ENCODE assay signal across 8 cellular contexts in the genomic region with DNA sequence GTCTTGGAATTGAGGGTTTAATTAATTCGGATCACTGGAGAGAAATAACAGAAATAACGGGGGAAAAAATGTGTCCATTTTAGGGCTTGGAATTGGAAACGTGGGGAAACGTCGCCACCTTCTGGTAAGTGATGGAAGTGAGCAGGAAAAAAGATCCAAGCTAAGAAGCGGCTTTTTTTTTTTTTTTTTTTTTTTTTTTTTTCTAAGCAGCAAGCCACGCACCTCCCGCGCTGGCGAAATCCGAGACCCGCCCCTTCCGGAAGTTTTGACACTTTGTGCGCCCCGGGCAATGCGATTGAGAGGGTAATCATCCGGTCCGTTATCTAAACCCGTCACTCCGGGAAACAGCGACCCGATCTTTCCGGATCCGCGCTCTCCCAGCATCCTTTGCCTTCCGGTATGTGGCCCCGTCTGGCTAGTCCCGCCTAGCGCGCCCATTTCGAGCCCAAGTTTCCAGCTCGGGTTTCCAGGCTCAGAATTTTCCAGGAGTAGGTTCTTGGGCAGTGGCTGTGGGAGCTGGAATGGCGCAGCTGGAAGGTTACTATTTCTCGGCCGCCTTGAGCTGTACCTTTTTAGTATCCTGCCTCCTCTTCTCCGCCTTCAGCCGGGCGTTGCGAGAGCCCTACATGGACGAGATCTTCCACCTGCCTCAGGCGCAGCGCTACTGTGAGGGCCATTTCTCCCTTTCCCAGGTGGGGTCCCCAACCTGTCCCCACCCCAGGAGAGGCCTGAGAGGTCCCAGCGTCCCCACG. TPM values are rescaled to one million over a fixed set of nuclear protein-coding genes. Genes with fewer than 3 reads are reported as not detected.
DNase-seq lines count a peak whose midpoint lies in the region; ATAC-seq, FAIRE-seq and TF ChIP-seq lines count a peak whose summit lies in the region.

A gene with protein sequence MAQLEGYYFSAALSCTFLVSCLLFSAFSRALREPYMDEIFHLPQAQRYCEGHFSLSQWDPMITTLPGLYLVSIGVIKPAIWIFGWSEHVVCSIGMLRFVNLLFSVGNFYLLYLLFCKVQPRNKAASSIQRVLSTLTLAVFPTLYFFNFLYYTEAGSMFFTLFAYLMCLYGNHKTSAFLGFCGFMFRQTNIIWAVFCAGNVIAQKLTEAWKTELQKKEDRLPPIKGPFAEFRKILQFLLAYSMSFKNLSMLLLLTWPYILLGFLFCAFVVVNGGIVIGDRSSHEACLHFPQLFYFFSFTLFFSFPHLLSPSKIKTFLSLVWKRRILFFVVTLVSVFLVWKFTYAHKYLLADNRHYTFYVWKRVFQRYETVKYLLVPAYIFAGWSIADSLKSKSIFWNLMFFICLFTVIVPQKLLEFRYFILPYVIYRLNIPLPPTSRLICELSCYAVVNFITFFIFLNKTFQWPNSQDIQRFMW (plus strand): TSS at position 418 of the 752 bp plus-strand sequence. CDS start 104 bp downstream, at position 522.

- no peak within 1 kb of the TSS for H2BK120ac ChIP-seq in H9 (ENCODE audit: low read depth, low read length, poor library complexity, severe bottlenecking)

- peaks cover 4% of the 10 kb centered on the region for H3K23me2 ChIP-seq in H9 (ENCODE audit: insufficient read length, low read depth, low read length, poor library complexity, severe bottlenecking)

- H3K4me1 Mint-ChIP-seq in H9 (peaks cover 6 to 10% of the 10 kb centered on the region in 2 experiments), nephron progenitor cell (peaks cover 30% of the 10 kb centered on the region)
- H3K4me1 Mint-ChIP-seq in stimulated activated naive CD8-positive, alpha-beta T cell treated with anti-CD3 and anti-CD28 coated beads, Interleukin-15, amount 100 ng/mL, for 72 hours = peaks cover 16% of the 10 kb centered on the region

- no peak within 1 kb of the TSS for H2BK20ac ChIP-seq in H9 (ENCODE audit: low read depth, low read length, poor library complexity, severe bottlenecking)

- peak within 1 kb of the TSS; percentile 74 for H3K4me3 ChIP-seq in MG63

- H3K56ac ChIP-seq in H9 (ENCODE audit: insufficient read length, low read depth, low read length) = no peak within 1 kb of the TSS

- H3K14ac ChIP-seq in H9 (ENCODE audit: insufficient read depth, low read length) = peak within 1 kb of the TSS; percentile 59; the same call in 1 of the 2 replicates

- FAIRE-seq in G401.6 (lab: Jason Lieb, UNC) = peak; percentile 98

- H3K4me3 Mint-ChIP-seq in H9 (peak within 1 kb of the TSS; percentile 92 to 94), nephron progenitor cell (peak within 1 kb of the TSS; percentile 96)
- H3K4me3 Mint-ChIP-seq in stimulated activated naive CD8-positive, alpha-beta T cell treated with anti-CD3 and anti-CD28 coated beads, Interleukin-15, amount 100 ng/mL, for 72 hours = peak within 1 kb of the TSS; percentile 95 to 97

- no CpG with 5 or more reads among the region's 44 CpGs for WGBS in H9 (ENCODE audit: extremely low coverage, insufficient read length, low lambda C conversion rate)

- H2BK5ac ChIP-seq in H9 (ENCODE audit: insufficient read length, low read length) = no peak within 1 kb of the TSS

- TF ChIP-seq CTCF in H9 (conservative IDR thresholded peaks at IDR 0.05) (peak; percentile 77), nephron progenitor cell (IDR thresholded peaks at IDR 0.05) (peak; percentile 64)

- H2BK15ac ChIP-seq in H9 (ENCODE audit: low read depth, low read length) = no peak within 1 kb of the TSS

- peak; percentile 97 for DNase-seq in H9
- DNase-seq in MG63 = peak; percentile 96
- DNase-seq in SHP77 treated with DMSO at 0.1 percent for 48 hours (lab: John Stamatoyannopoulos, UW) = peak; percentile 90
- peak; percentile 99 for DNase-seq in activated effector memory CD4-positive, alpha-beta T cell treated with anti-CD3 and anti-CD28 coated beads, Interleukin-2, amount 50 U/mL, for 16 hours
- peak; percentile 94 for DNase-seq in fibroblast of the conjunctiva (ENCODE audit: low read depth)
- peak; percentile 89 for DNase-seq in nephron progenitor cell
- DNase-seq in stimulated activated naive CD8-positive, alpha-beta T cell treated with anti-CD3 and anti-CD28 coated beads, Interleukin-15, amount 100 ng/mL, for 72 hours = peak; percentile 90 to 96

- H3K9me3 ChIP-seq in H9 (ENCODE audit: control insufficient read depth, low read depth, low read length) (no peaks in the 10 kb centered on the region), MG63 (no peaks in the 10 kb centered on the region)

- no peaks in the 10 kb centered on the region for H3K36me3 ChIP-seq in MG63

- no peaks in the 10 kb centered on the region for H3K79me1 ChIP-seq in H9 (ENCODE audit: insufficient read depth, low read depth, low read length, poor library complexity, severe bottlenecking)

- H3K18ac ChIP-seq in H9 (ENCODE audit: insufficient read length, low read depth, low read length) = peak within 1 kb of the TSS; percentile 3

- H3K9ac ChIP-seq in H9 (ENCODE audit: extremely low read depth, insufficient read length, low read length) = peak within 1 kb of the TSS; percentile 50

- peak within 1 kb of the TSS; percentile 62 for H2AFZ ChIP-seq in H9 (ENCODE audit: low read length)

- H3K36me3 Mint-ChIP-seq in H9 (ENCODE audit: insufficient read depth in 1 of 3, low read depth in 3 of 3) (peaks cover 0 to 11% (median 0%) of the 10 kb centered on the region in 3 experiments; a peak in 4 of 7 replicates), nephron progenitor cell (ENCODE audit: low read depth) (peaks cover 13% of the 10 kb centered on the region)

- H3K4me2 ChIP-seq in H9 (ENCODE audit: insufficient read depth, insufficient read length, low read length) = peak within 1 kb of the TSS; percentile 90

- no peak within 1 kb of the TSS for H2AK5ac ChIP-seq in H9 (ENCODE audit: insufficient read length, low read length)

- H2BK12ac ChIP-seq in H9 (ENCODE audit: insufficient read length, low read depth, low read length) = no peak within 1 kb of the TSS

- no peaks in the 10 kb centered on the region for H4K20me1 ChIP-seq in H9 (ENCODE audit: control insufficient read depth, insufficient read depth, insufficient read length)

- H3K27me3 Mint-ChIP-seq in H9 (ENCODE audit: low read depth) (no peaks in the 10 kb centered on the region; the same call in 1 of the 2 replicates), nephron progenitor cell (ENCODE audit: low read depth, poor library complexity) (peaks cover 10% of the 10 kb centered on the region)
- H3K27me3 Mint-ChIP-seq in stimulated activated naive CD8-positive, alpha-beta T cell treated with anti-CD3 and anti-CD28 coated beads, Interleukin-15, amount 100 ng/mL, for 72 hours = no peaks in the 10 kb centered on the region

- H3K27ac Mint-ChIP-seq in H9 = peak within 1 kb of the TSS; percentile 86 to 98 (median 97)
- H3K27ac Mint-ChIP-seq in nephron progenitor cell = peak within 1 kb of the TSS; percentile 97
- peak within 1 kb of the TSS; percentile 97 to 99 for H3K27ac Mint-ChIP-seq in stimulated activated naive CD8-positive, alpha-beta T cell treated with anti-CD3 and anti-CD28 coated beads, Interleukin-15, amount 100 ng/mL, for 72 hours

- no peaks in the 10 kb centered on the region; a peak in 1 of 5 replicates for H3K9me3 Mint-ChIP-seq in H9
- H3K9me3 Mint-ChIP-seq in nephron progenitor cell = no peaks in the 10 kb centered on the region
- H3K9me3 Mint-ChIP-seq in stimulated activated naive CD8-positive, alpha-beta T cell treated with anti-CD3 and anti-CD28 coated beads, Interleukin-15, amount 100 ng/mL, for 72 hours = no peaks in the 10 kb centered on the region

- H3K23ac ChIP-seq in H9 (ENCODE audit: insufficient read length, low read depth, low read length) = no peak within 1 kb of the TSS

- no peak within 1 kb of the TSS for H4K5ac ChIP-seq in H9 (ENCODE audit: insufficient read length, low read depth, low read length)

- H3K27ac ChIP-seq in H9 (ENCODE audit: insufficient read length, low read depth, low read length) = no peak within 1 kb of the TSS

- H4K8ac ChIP-seq in H9 (replicated peaks; ENCODE audit: insufficient read length, low read depth, low read length) = no peak within 1 kb of the TSS

- H3K27me3 ChIP-seq in H9 (ENCODE audit: insufficient read depth, low read length) = no peaks in the 10 kb centered on the region
- H3K27me3 ChIP-seq in MG63 = no peaks in the 10 kb centered on the region

- H3K4me1 ChIP-seq in H9 (ENCODE audit: insufficient read depth, low read length) = no peaks in the 10 kb centered on the region

- H3K79me2 ChIP-seq in H9 (ENCODE audit: insufficient read depth, low read length) = no peaks in the 10 kb centered on the region

- H3T11ph ChIP-seq in H9 (ENCODE audit: low read length) = no peak within 1 kb of the TSS

- H4K91ac ChIP-seq in H9 (ENCODE audit: insufficient read length, low read depth, low read length) = no peak within 1 kb of the TSS

- peak; percentile 99 for ATAC-seq in stimulated activated naive CD8-positive, alpha-beta T cell treated with anti-CD3 and anti-CD28 coated beads, Interleukin-15, amount 100 ng/mL, for 72 hours

- H3K4ac ChIP-seq in H9 (ENCODE audit: low read depth, low read length) = no peak within 1 kb of the TSS

RNA-seq across cellular contexts. Expression of the gene that starts here (rescaled TPM):
- total RNA-seq in H9 (2021) = 12.9 and 13.0 TPM in 2 replicates
- 2.1 and 3.9 TPM in 2 replicates for total RNA-seq in MG63 (2014; rRNA removed; shearing (Covaris generic); ENCODE audit: low replicate concordance)
